In the genomic region with DNA sequence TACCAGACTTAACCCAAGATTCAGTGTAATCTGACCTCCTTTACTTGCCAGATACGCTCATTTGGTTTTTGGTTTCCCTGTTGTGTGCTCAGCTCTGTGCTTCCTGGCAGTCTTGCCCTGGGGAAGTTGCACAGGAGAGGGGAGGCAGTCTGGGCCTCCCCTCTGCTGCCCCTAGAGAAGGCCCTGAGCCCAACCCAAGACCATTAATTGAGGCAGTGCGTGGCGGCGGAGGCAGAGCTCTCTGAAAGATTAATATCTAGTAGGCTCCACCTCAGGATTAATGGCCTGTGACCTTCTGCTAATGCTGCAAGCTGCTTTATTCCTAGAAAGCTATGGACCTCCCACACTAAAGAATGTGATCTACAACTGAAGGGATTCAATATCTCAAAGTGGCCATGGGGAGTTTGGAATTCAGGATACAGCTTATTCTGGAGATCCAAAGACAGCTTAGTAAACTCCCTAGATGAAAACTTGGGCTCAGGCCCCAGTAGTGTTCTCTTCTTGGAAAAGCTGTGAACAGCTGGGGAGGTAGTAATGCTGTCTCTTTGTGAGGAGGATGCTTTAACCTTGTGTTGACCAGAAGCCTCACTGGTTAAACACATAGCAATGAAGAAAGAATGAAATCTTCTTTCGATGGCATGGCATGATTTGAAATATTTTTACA, we compare ENCODE assay signal across 20 cellular contexts. TPM values are rescaled to one million over a fixed set of nuclear protein-coding genes. Genes with fewer than 3 reads are reported as not detected.
DNase-seq lines count a peak whose midpoint lies in the region; ATAC-seq, FAIRE-seq and TF ChIP-seq lines count a peak whose summit lies in the region.
"Had no signal": no experiment of that assay in that cellular context is flagged by ENCODE, and none has a peak within 500 bp of the region (broad histone marks: within the 10 kb centered on the region; RNA-seq: fewer than 3 reads in every experiment).

No MANE protein-coding gene starts in this region.

- POLR2A ChIA-PET in CD4-positive, alpha-beta memory T cell (lab: Charles Lee; ENCODE audit: partially characterized antibody), result no interaction called here

- no peak overlapping the region for H3K27ac ChIP-seq in right atrium auricular region
- peak overlapping the region; percentile 49 for H3K27ac ChIP-seq in cingulate gyrus (ENCODE audit: low read depth, low read length)
- no peak overlapping the region for H3K27ac ChIP-seq in CD4-positive, alpha-beta memory T cell (ENCODE audit: low read depth, low read length)
- H3K27ac ChIP-seq: A549, cardiac muscle cell, neutrophil had no signal

- CTCF ChIA-PET in CD4-positive, alpha-beta memory T cell (lab: Charles Lee; ENCODE audit: partially characterized antibody), result interaction anchor here (0.6 to 1.1 kb wide), 4 partner anchors 13 to 152 kb away, joined by 3 read pairs; no protein-coding TSS in a partner anchor

- no peaks in the 10 kb centered on the region for H3K4me1 ChIP-seq in right atrium auricular region
- no peaks in the 10 kb centered on the region for H3K4me1 ChIP-seq in CD4-positive, alpha-beta memory T cell (ENCODE audit: insufficient read depth, low read length)
- H3K4me1 ChIP-seq: A549 had no signal

- DNase-seq in Right ventricle myocardium superior (no peak), right atrium auricular region (ENCODE audit: low spot score) (no peak), left kidney (ENCODE audit: low read depth, low spot score) (peak; percentile 92), superior temporal gyrus (ENCODE audit: extremely low spot score) (peak; percentile 49), NCI-H128 (lab: John Stamatoyannopoulos, UW; ENCODE audit: unreplicated experiment) (no peak), RCC 7860 (ENCODE audit: low spot score) (no peak)
- DNase-seq in CD4-positive, alpha-beta memory T cell, result no peak
- DNase-seq: activated CD8-positive, alpha-beta T cell treated with anti-CD3 and anti-CD28 coated beads, Interleukin-2, amount 10 ng/mL, durations not matched to agents 7 days and 5 days; activated naive CD8-positive, alpha-beta T cell treated with anti-CD3 and anti-CD28 coated beads, Interleukin-2, amount 50 U/mL, for 24 hours; CD4-positive, alpha-beta T cell; GDM1; NCI-H1092; stimulated activated naive CD4-positive, alpha-beta T cell had no signal

- no peaks in the 10 kb centered on the region for H3K36me3 Mint-ChIP-seq in CD4-positive, alpha-beta memory T cell

- intact Hi-C loops in Right ventricle myocardium superior (cut with DNase I), result loop anchor here (10.0 kb wide), 1 partner anchor 355 kb away; no protein-coding TSS in a partner anchor
- intact Hi-C loops in CD4-positive, alpha-beta memory T cell (cut with micrococcal nuclease), result no loop called here

- peak; percentile 49 for ATAC-seq in Right ventricle myocardium superior (ENCODE audit: poor library complexity)
- ATAC-seq: A549; activated CD8-positive, alpha-beta T cell treated with anti-CD3 and anti-CD28 coated beads, Interleukin-2, amount 10 ng/mL, durations not matched to agents 7 days and 5 days; activated naive CD8-positive, alpha-beta T cell treated with anti-CD3 and anti-CD28 coated beads, Interleukin-2, amount 50 U/mL, for 24 hours; K562; SK-N-SH treated with all-trans-retinoic acid at 6 μM for 48 hours had no signal

- TF ChIP-seq CTCF in right atrium auricular region (IDR thresholded peaks at IDR 0.05), result no peak

- peaks cover 0 to 4% of the 10 kb centered on the region in 2 donors for H3K27me3 Mint-ChIP-seq in CD4-positive, alpha-beta memory T cell
- H3K27me3 Mint-ChIP-seq: activated naive CD8-positive, alpha-beta T cell treated with anti-CD3 and anti-CD28 coated beads, Interleukin-2, amount 50 U/mL, for 24 hours had no signal

- no peaks in the 10 kb centered on the region for H3K27me3 ChIP-seq in right atrium auricular region
- no peaks in the 10 kb centered on the region for H3K27me3 ChIP-seq in CD4-positive, alpha-beta memory T cell (ENCODE audit: insufficient read depth, low read length)
- H3K27me3 ChIP-seq: cardiac muscle cell, neutrophil had no signal

- no peak overlapping the region for H3K27ac Mint-ChIP-seq in CD4-positive, alpha-beta memory T cell
- H3K27ac Mint-ChIP-seq: activated CD8-positive, alpha-beta T cell treated with anti-CD3 and anti-CD28 coated beads, Interleukin-2, amount 10 ng/mL, durations not matched to agents 7 days and 5 days; activated naive CD8-positive, alpha-beta T cell treated with anti-CD3 and anti-CD28 coated beads, Interleukin-2, amount 50 U/mL, for 24 hours; activated T-helper 1 cell treated with anti-CD3 and anti-CD28 coated beads, Interleukin-12 subunit alpha, Interleukin-12 subunit beta, Interleukin-2, Interleukin-4 antibody, amounts not matched to agents 30 ng/mL and 10 ng/mL and 1 ng/mL, durations not matched to agents 14 hours and 24 hours and 36 hours; CD4-positive, alpha-beta T cell had no signal

- H3K4me3 ChIP-seq in right atrium auricular region, result no peak overlapping the region
- no peak overlapping the region for H3K4me3 ChIP-seq in CD4-positive, alpha-beta memory T cell (ENCODE audit: low read length in 2 of 2)
- H3K4me3 ChIP-seq: A549, cardiac muscle cell, K562 had no signal

- no peak overlapping the region for H3K4me3 Mint-ChIP-seq in CD4-positive, alpha-beta memory T cell
- H3K4me3 Mint-ChIP-seq: activated CD8-positive, alpha-beta T cell treated with anti-CD3 and anti-CD28 coated beads, Interleukin-2, amount 10 ng/mL, durations not matched to agents 7 days and 5 days; activated naive CD8-positive, alpha-beta T cell treated with anti-CD3 and anti-CD28 coated beads, Interleukin-2, amount 50 U/mL, for 24 hours; activated T-helper 1 cell treated with anti-CD3 and anti-CD28 coated beads, Interleukin-12 subunit alpha, Interleukin-12 subunit beta, Interleukin-2, Interleukin-4 antibody, amounts not matched to agents 30 ng/mL and 10 ng/mL and 1 ng/mL, durations not matched to agents 14 hours and 24 hours and 36 hours; CD4-positive, alpha-beta T cell had no signal

- no peaks in the 10 kb centered on the region for H3K9me3 ChIP-seq in right atrium auricular region
- H3K9me3 ChIP-seq in CD4-positive, alpha-beta memory T cell (ENCODE audit: control insufficient read depth in 1 of 2, low read length in 2 of 2), result no peaks in the 10 kb centered on the region
- H3K9me3 ChIP-seq: A549, neutrophil had no signal

- FAIRE-seq in RCC 7860 (lab: Jason Lieb, UNC), result no peak
- FAIRE-seq: A549, K562 had no signal

- H3K9me3 Mint-ChIP-seq in CD4-positive, alpha-beta memory T cell, result no peaks in the 10 kb centered on the region
- H3K9me3 Mint-ChIP-seq: activated naive CD8-positive, alpha-beta T cell treated with anti-CD3 and anti-CD28 coated beads, Interleukin-2, amount 50 U/mL, for 24 hours; activated T-helper 1 cell treated with anti-CD3 and anti-CD28 coated beads, Interleukin-12 subunit alpha, Interleukin-12 subunit beta, Interleukin-2, Interleukin-4 antibody, amounts not matched to agents 30 ng/mL and 10 ng/mL and 1 ng/mL, durations not matched to agents 14 hours and 24 hours and 36 hours; CD4-positive, alpha-beta T cell had no signal

- H3K36me3 ChIP-seq in right atrium auricular region, result no peaks in the 10 kb centered on the region
- no peaks in the 10 kb centered on the region for H3K36me3 ChIP-seq in CD4-positive, alpha-beta memory T cell (ENCODE audit: insufficient read depth, low read length)
- H3K36me3 ChIP-seq: cardiac muscle cell, neutrophil had no signal

- H3K4me1 Mint-ChIP-seq in CD4-positive, alpha-beta memory T cell, result no peaks in the 10 kb centered on the region
- H3K4me1 Mint-ChIP-seq: activated naive CD8-positive, alpha-beta T cell treated with anti-CD3 and anti-CD28 coated beads, Interleukin-2, amount 50 U/mL, for 24 hours had no signal

RNA-seq across cellular contexts. Expression of gene MAPRE2, which starts 41.3 kb away (rescaled TPM):
- total RNA-seq in Right ventricle myocardium superior (101 TPM), right atrium auricular region (100 to 1,000 TPM; 107 to 133 TPM)
- 10 to 100 TPM; 48.8 to 54.1 TPM for total RNA-seq in CD4-positive, alpha-beta memory T cell
- 100 to 1,000 TPM in 1 of 2 donors, 10 to 100 TPM in 1; 66.5 to 100 TPM for polyA plus RNA-seq in CD4-positive, alpha-beta memory T cell

Comparison
In these comparisons a context has a peak if more than half of its experiments do, and no peak if none do; other contexts are left out.
1. DNase-seq: peak in left kidney (single experiment) and superior temporal gyrus (single experiment); none in Right ventricle myocardium superior (single experiment), right atrium auricular region (single experiment), NCI-H128 (single experiment), CD4-positive, alpha-beta memory T cell (0 of 5) and RCC 7860 (single experiment).